ENCODE assay signal across 12 cellular contexts in genomic region chr3:106345353-106346027, GRCh38.
DNase-seq lines count a peak whose midpoint lies in the region; ATAC-seq and TF ChIP-seq lines count a peak whose summit lies in the region.
"Had no signal": no experiment of that assay in that cellular context is flagged by ENCODE, and none has a peak within 500 bp of the region (broad histone marks: within the 10 kb centered on the region; RNA-seq: fewer than 3 reads in every experiment).

No MANE protein-coding gene starts in this region.

- CTCF ChIA-PET in Calu3 (lab: Charles Lee) = no interaction called here

- H3K4me1 Mint-ChIP-seq in Calu3 (ENCODE audit: low read depth, unreplicated experiment) (peaks cover 11% of the 10 kb centered on the region), chondrocyte (ENCODE audit: low read depth) (peaks cover 31% of the 10 kb centered on the region), osteocyte (ENCODE audit: unreplicated experiment) (peaks cover 9% of the 10 kb centered on the region), nephron progenitor cell (no peaks in the 10 kb centered on the region)
- H3K4me1 Mint-ChIP-seq in activated T-cell treated with anti-CD3 and anti-CD28 coated beads, Interleukin-2, amount 50 U/mL, for 72 hours (ENCODE audit: low read depth) = peaks cover 26% of the 10 kb centered on the region

- H3K36me3 Mint-ChIP-seq in Calu3 (ENCODE audit: insufficient read depth, unreplicated experiment) (no peaks in the 10 kb centered on the region), chondrocyte (ENCODE audit: low read depth) (no peaks in the 10 kb centered on the region), osteocyte (ENCODE audit: unreplicated experiment) (no peaks in the 10 kb centered on the region), nephron progenitor cell (ENCODE audit: low read depth) (no peaks in the 10 kb centered on the region)
- peaks cover 0 to 1% of the 10 kb centered on the region in 2 donors for H3K36me3 Mint-ChIP-seq in activated T-cell treated with anti-CD3 and anti-CD28 coated beads, Interleukin-2, amount 50 U/mL, for 72 hours (ENCODE audit: insufficient read depth in 2 of 2)
- H3K36me3 Mint-ChIP-seq: stimulated activated memory B cell treated with anti-CD40 and anti-IgM and Interleukin-4, amounts not matched to agents 10 μg/mL and 1 μg/mL and 100 μg/mL, for 72 hours had no signal

- intact Hi-C loops in Calu3 (cut with micrococcal nuclease; ENCODE audit: unreplicated experiment) = no loop called here

- DNase-seq in Calu3 (peak; percentile 6), MV-4-11 (lab: John Stamatoyannopoulos, UW) (peak; percentile 97), chondrocyte (ENCODE audit: low spot score) (no peak), osteocyte (ENCODE audit: extremely low spot score, unreplicated experiment) (no peak), nephron progenitor cell (no peak)
- no peak for DNase-seq in activated T-cell treated with anti-CD3 and anti-CD28 coated beads, Interleukin-2, amount 50 U/mL, for 1 hour
- DNase-seq in activated T-cell treated with anti-CD3 and anti-CD28 coated beads, Interleukin-2, amount 50 U/mL, for 72 hours = no peak
- DNase-seq: activated CD8-positive, alpha-beta memory T cell treated with anti-CD3 and anti-CD28 coated beads for 24 hours; endodermal cell; NCI-H2081 had no signal

- H3K27me3 Mint-ChIP-seq in Calu3 (ENCODE audit: unreplicated experiment) (no peaks in the 10 kb centered on the region), chondrocyte (ENCODE audit: low read depth) (no peaks in the 10 kb centered on the region), osteocyte (ENCODE audit: unreplicated experiment) (no peaks in the 10 kb centered on the region), nephron progenitor cell (ENCODE audit: low read depth, poor library complexity) (no peaks in the 10 kb centered on the region)
- no peaks in the 10 kb centered on the region for H3K27me3 Mint-ChIP-seq in activated T-cell treated with anti-CD3 and anti-CD28 coated beads, Interleukin-2, amount 50 U/mL, for 72 hours (ENCODE audit: low read depth)
- H3K27me3 Mint-ChIP-seq: stimulated activated memory B cell treated with anti-CD40 and anti-IgM and Interleukin-4, amounts not matched to agents 10 μg/mL and 1 μg/mL and 100 μg/mL, for 72 hours had no signal

- H3K27ac Mint-ChIP-seq in Calu3 (ENCODE audit: unreplicated experiment) (no peak overlapping the region), chondrocyte (ENCODE audit: unreplicated experiment) (peak overlapping the region; percentile 81), osteocyte (ENCODE audit: unreplicated experiment) (peak overlapping the region; percentile 20), nephron progenitor cell (no peak overlapping the region)
- no peak overlapping the region for H3K27ac Mint-ChIP-seq in activated T-cell treated with anti-CD3 and anti-CD28 coated beads, Interleukin-2, amount 50 U/mL, for 72 hours
- H3K27ac Mint-ChIP-seq: endodermal cell; stimulated activated memory B cell treated with anti-CD40 and anti-IgM and Interleukin-4, amounts not matched to agents 10 μg/mL and 1 μg/mL and 100 μg/mL, for 72 hours had no signal

- no peak for ATAC-seq in activated T-cell treated with anti-CD3 and anti-CD28 coated beads, Interleukin-2, amount 50 U/mL, for 72 hours (replicated peaks in 1 of 2)
- ATAC-seq in GM18858 (IDR thresholded peaks at IDR 0.05; ENCODE audit: unreplicated experiment) = no peak
- ATAC-seq: stimulated activated memory B cell treated with anti-CD40 and anti-IgM and Interleukin-4, amounts not matched to agents 10 μg/mL and 1 μg/mL and 100 μg/mL, for 72 hours had no signal

- H3K9me3 Mint-ChIP-seq in Calu3 (ENCODE audit: low read depth, unreplicated experiment) (no peaks in the 10 kb centered on the region), chondrocyte (ENCODE audit: low read depth) (no peaks in the 10 kb centered on the region), osteocyte (ENCODE audit: unreplicated experiment) (no peaks in the 10 kb centered on the region), nephron progenitor cell (no peaks in the 10 kb centered on the region)
- H3K9me3 Mint-ChIP-seq in activated T-cell treated with anti-CD3 and anti-CD28 coated beads, Interleukin-2, amount 50 U/mL, for 72 hours = no peaks in the 10 kb centered on the region
- H3K9me3 Mint-ChIP-seq: endodermal cell; stimulated activated memory B cell treated with anti-CD40 and anti-IgM and Interleukin-4, amounts not matched to agents 10 μg/mL and 1 μg/mL and 100 μg/mL, for 72 hours had no signal

- TF ChIP-seq CTCF in Calu3 (IDR thresholded peaks at IDR 0.05; ENCODE audit: unreplicated experiment) (no peak), chondrocyte (IDR thresholded peaks at IDR 0.05) (no peak), osteocyte (IDR thresholded peaks at IDR 0.05) (no peak), nephron progenitor cell (IDR thresholded peaks at IDR 0.05) (no peak)

- H3K4me3 Mint-ChIP-seq in Calu3 (ENCODE audit: low read depth, unreplicated experiment) (no peak overlapping the region), chondrocyte (ENCODE audit: unreplicated experiment) (no peak overlapping the region), osteocyte (ENCODE audit: unreplicated experiment) (no peak overlapping the region), nephron progenitor cell (no peak overlapping the region)
- H3K4me3 Mint-ChIP-seq in activated T-cell treated with anti-CD3 and anti-CD28 coated beads, Interleukin-2, amount 50 U/mL, for 72 hours = no peak overlapping the region
- H3K4me3 Mint-ChIP-seq: endodermal cell; stimulated activated memory B cell treated with anti-CD40 and anti-IgM and Interleukin-4, amounts not matched to agents 10 μg/mL and 1 μg/mL and 100 μg/mL, for 72 hours had no signal

- BruUV-seq in Calu3 (replicated peaks; lab: Mats Ljungman, UMichigan) = no TSS peak

Comparison
In these comparisons a context has a peak if more than half of its experiments do, and no peak if none do; other contexts are left out.
1. DNase-seq: peak in Calu3 (single experiment) and MV-4-11 (single experiment); none in chondrocyte (single experiment), osteocyte (single experiment), activated T-cell treated with anti-CD3 and anti-CD28 coated beads, Interleukin-2, amount 50 U/mL, for 1 hour (single experiment), activated T-cell treated with anti-CD3 and anti-CD28 coated beads, Interleukin-2, amount 50 U/mL, for 72 hours (0 of 2) and nephron progenitor cell (single experiment).
2. H3K27ac Mint-ChIP-seq: peak in chondrocyte (single experiment) and osteocyte (single experiment); none in Calu3 (single experiment), activated T-cell treated with anti-CD3 and anti-CD28 coated beads, Interleukin-2, amount 50 U/mL, for 72 hours (single experiment) and nephron progenitor cell (single experiment).